Comparison of ENCODE assay signal across 1 cellular context in genomic region chr11:20387262-20388095, GRCh38.
A peak's percentile ranks its signal among the peaks of the same experiment; 100 is the strongest.
TF ChIP-seq lines count a peak whose summit lies in the region.

Gene PRMT3, plus strand, starts transcription at chr11:20387716. Its CDS starts 31 bp downstream, at chr11:20387747.

TF ChIP-seq in HepG2, 621 proteins besides CTCF, POLR2A, EP300 and RAD21 (continued from another document and continues in another):
- TF ChIP-seq KAT2B (IDR thresholded peaks at IDR 0.05; ENCODE audit: borderline replicate concordance, low read depth, low read length) (no peak), SAP130 (CRISPR knock-in tag; IDR thresholded peaks at IDR 0.05; ENCODE audit: low read depth) (peak; percentile 90), ATF2 (CRISPR knock-in tag; IDR thresholded peaks at IDR 0.05) (peak; percentile 68), NFATC3 (CRISPR knock-in tag; IDR thresholded peaks at IDR 0.05) (no peak), ELK4 (CRISPR knock-in tag; IDR thresholded peaks at IDR 0.05; ENCODE audit: borderline replicate concordance) (peak; percentile 53; the same call in 1 of the 2 replicates), ZNF878 (CRISPR knock-in tag; IDR thresholded peaks at IDR 0.05) (no peak), ZNF772 (CRISPR knock-in tag; IDR thresholded peaks at IDR 0.05) (peak; percentile 81; the same call in 1 of the 2 replicates), ISL2 (CRISPR knock-in tag; IDR thresholded peaks at IDR 0.05) (peak; percentile 67), BORCS8-MEF2B (CRISPR knock-in tag; IDR thresholded peaks at IDR 0.05) (no peak; the same call in 1 of the 2 replicates), ZNF18 (CRISPR knock-in tag; IDR thresholded peaks at IDR 0.05; ENCODE audit: insufficient replicate concordance) (peak; percentile 96), ZNF660 (CRISPR knock-in tag; IDR thresholded peaks at IDR 0.05; ENCODE audit: borderline replicate concordance, low read depth) (0 out of 2 replicates have a peak, but pooled peaks have one; percentile 36), GATAD1 (CRISPR knock-in tag; IDR thresholded peaks at IDR 0.05) (peak; percentile 92), FOXK2 (IDR thresholded peaks at IDR 0.05) (no peak), DZIP1 (CRISPR knock-in tag; IDR thresholded peaks at IDR 0.05) (peak; percentile 62), NR2F6 (IDR thresholded peaks at IDR 0.05) (no peak), NR2F6 (CRISPR knock-in tag; IDR thresholded peaks at IDR 0.05) (no peak), KDM5A (IDR thresholded peaks at IDR 0.05; ENCODE audit: borderline replicate concordance, low read length) (peak; percentile 84; the same call in 1 of the 2 replicates), ZNF572 (CRISPR knock-in tag; IDR thresholded peaks at IDR 0.05) (no peak), POGK (CRISPR knock-in tag; conservative IDR thresholded peaks at IDR 0.05) (peak; percentile 84), ZNF703 (CRISPR knock-in tag; IDR thresholded peaks at IDR 0.05; ENCODE audit: borderline replicate concordance) (peak; percentile 17; the same call in 1 of the 2 replicates), HDAC1 (CRISPR knock-in tag; IDR thresholded peaks at IDR 0.05) (peak; percentile 86), ZSCAN30 (CRISPR knock-in tag; IDR thresholded peaks at IDR 0.05) (no peak), SP2 (CRISPR knock-in tag; IDR thresholded peaks at IDR 0.05) (peak; percentile 40; the same call in 1 of the 2 replicates), ZNF143 (CRISPR knock-in tag; IDR thresholded peaks at IDR 0.05) (0 out of 2 replicates have a peak, but pooled peaks have one; percentile 39), YY1 (IDR thresholded peaks at IDR 0.05; ENCODE audit: insufficient read depth, insufficient replicate concordance, low read depth, low read length) (peak; percentile 39), SIN3B (IDR thresholded peaks at IDR 0.05; ENCODE audit: low read length) (no peak), ZNF570 (CRISPR knock-in tag; IDR thresholded peaks at IDR 0.05; ENCODE audit: borderline replicate concordance) (no peak), KDM6A (CRISPR knock-in tag; IDR thresholded peaks at IDR 0.05; ENCODE audit: low read depth) (no peak), HNRNPLL (IDR thresholded peaks at IDR 0.05; ENCODE audit: low read depth, low read length, poor library complexity, severe bottlenecking) (peak; percentile 99), ATF1 (CRISPR knock-in tag; IDR thresholded peaks at IDR 0.05) (peak; percentile 94), TGIF2 (CRISPR knock-in tag; IDR thresholded peaks at IDR 0.05) (peak; percentile 7), MATR3 (CRISPR knock-in tag; IDR thresholded peaks at IDR 0.05) (no peak), ZBTB10 (CRISPR knock-in tag; IDR thresholded peaks at IDR 0.05; ENCODE audit: borderline replicate concordance) (peak; percentile 65), ZBTB3 (CRISPR knock-in tag; IDR thresholded peaks at IDR 0.05; ENCODE audit: borderline replicate concordance, low read depth) (peak; percentile 95), ERF (CRISPR knock-in tag; IDR thresholded peaks at IDR 0.05) (peak; percentile 61; the same call in 1 of the 2 replicates), PATZ1 (CRISPR knock-in tag; IDR thresholded peaks at IDR 0.05) (peak; percentile 50; the same call in 1 of the 2 replicates), HNF4G (IDR thresholded peaks at IDR 0.05; ENCODE audit: borderline replicate concordance, low read depth, low read length) (no peak), HNF4G (CRISPR knock-in tag; IDR thresholded peaks at IDR 0.05; ENCODE audit: borderline replicate concordance, low read depth) (no peak), ZNF710 (CRISPR knock-in tag; IDR thresholded peaks at IDR 0.05; ENCODE audit: borderline replicate concordance) (peak; percentile 77; the same call in 1 of the 2 replicates), ZBTB42 (CRISPR knock-in tag; IDR thresholded peaks at IDR 0.05) (peak; percentile 69), NFE2L1 (CRISPR knock-in tag; IDR thresholded peaks at IDR 0.05; ENCODE audit: borderline replicate concordance) (no peak), U2AF2 (IDR thresholded peaks at IDR 0.05; ENCODE audit: low read depth, low read length) (no peak), ZSCAN22 (CRISPR knock-in tag; IDR thresholded peaks at IDR 0.05) (peak; percentile 37; the same call in 1 of the 2 replicates), CEBPG (CRISPR knock-in tag; IDR thresholded peaks at IDR 0.05) (peak; percentile 49; the same call in 1 of the 2 replicates), HNRNPK (IDR thresholded peaks at IDR 0.05; ENCODE audit: low read depth, low read length, poor library complexity, severe bottlenecking) (peak; percentile 38), ZNF747 (CRISPR knock-in tag; IDR thresholded peaks at IDR 0.05; ENCODE audit: borderline replicate concordance) (peak; percentile 84; the same call in 1 of the 2 replicates), ZNF614 (CRISPR knock-in tag; IDR thresholded peaks at IDR 0.05; ENCODE audit: borderline replicate concordance) (peak; percentile 60; the same call in 1 of the 2 replicates), ZNF879 (CRISPR knock-in tag; IDR thresholded peaks at IDR 0.05) (0 out of 2 replicates have a peak, but pooled peaks have one; percentile 23), FOXC1 (CRISPR knock-in tag; IDR thresholded peaks at IDR 0.05; ENCODE audit: borderline replicate concordance) (peak; percentile 76), SOX6 (IDR thresholded peaks at IDR 0.05) (no peak), SOX6 (CRISPR knock-in tag; IDR thresholded peaks at IDR 0.05) (peak; percentile 50)
